8 cellular contexts compared by ENCODE assay signal in genomic region chr22:26679003-26679629, GRCh38. TPM values are rescaled to one million over a fixed set of nuclear protein-coding genes. Genes with fewer than 3 reads are reported as not detected.
A peak's percentile ranks its signal among the peaks of the same experiment; 100 is the strongest.
DNase-seq lines count a peak whose midpoint lies in the region; ATAC-seq and FAIRE-seq lines count a peak whose summit lies in the region.

No MANE protein-coding gene starts in this region.

- ATAC-seq in activated CD4-positive, CD25-positive, alpha-beta regulatory T cell treated with anti-CD3 and anti-CD28 coated beads, Interleukin-2, amount 50 U/mL, for 24 hours: peak; percentile 67 to 79
- ATAC-seq in central memory CD8-positive, alpha-beta T cell (replicated peaks; ENCODE audit: extremely low read depth, poor library complexity, severe bottlenecking): no peak
- ATAC-seq in left colon (peak; percentile 85), GM21529 (IDR thresholded peaks at IDR 0.05; ENCODE audit: unreplicated experiment) (no peak)

- peak; percentile 89 for FAIRE-seq in GM18507 (lab: Jason Lieb, UNC)

- no peak overlapping the region for H3K4me3 Mint-ChIP-seq in central memory CD8-positive, alpha-beta T cell

- H3K9me3 Mint-ChIP-seq in central memory CD8-positive, alpha-beta T cell: no peaks in the 10 kb centered on the region

- peak overlapping the region; percentile 73 for H3K27ac Mint-ChIP-seq in central memory CD8-positive, alpha-beta T cell (ENCODE audit: low read depth)

- peaks cover 69% of the 10 kb centered on the region for H3K4me1 Mint-ChIP-seq in central memory CD8-positive, alpha-beta T cell

- intact Hi-C loops in left colon (cut with DNase I, micrococcal nuclease): no loop called here

- peak; percentile 85 for DNase-seq in AG08395 (ENCODE audit: low spot score)
- DNase-seq in GM18507 (ENCODE audit: extremely low spot score, insufficient read length, low read depth): peak; percentile 62
- DNase-seq in NCI-H2227 (lab: John Stamatoyannopoulos, UW; ENCODE audit: unreplicated experiment): peak; percentile 76
- DNase-seq in central memory CD8-positive, alpha-beta T cell (ENCODE audit: low spot score in 2 of 2): peak; percentile 47 to 59
- DNase-seq in left colon: peak in 1 of 2 donors; percentile 69
- DNase-seq in stimulated activated CD4-positive, alpha-beta T cell treated with anti-CD3 and anti-CD28 coated beads, Interleukin-4, amount 100 ng/mL, for 4 hours: peak; percentile 57 to 65

- H3K36me3 Mint-ChIP-seq in central memory CD8-positive, alpha-beta T cell (ENCODE audit: insufficient read depth): peaks cover 25% of the 10 kb centered on the region

- H3K27me3 Mint-ChIP-seq in central memory CD8-positive, alpha-beta T cell: no peaks in the 10 kb centered on the region

RNA-seq across cellular contexts. Expression of gene MIAT, which starts 21.7 kb away (rescaled TPM):
- total RNA-seq in left colon: 1 to 10 TPM; 2.2 to 2.9 TPM

RNA-seq across cellular contexts. Expression of gene CRYBA4, which starts 57.4 kb away (rescaled TPM):
- total RNA-seq in left colon: not detected

Comparison
In these comparisons a context has a peak if more than half of its experiments do, and no peak if none do; other contexts are left out.
1. ATAC-seq: peak in activated CD4-positive, CD25-positive, alpha-beta regulatory T cell treated with anti-CD3 and anti-CD28 coated beads, Interleukin-2, amount 50 U/mL, for 24 hours (2 of 2) and left colon (single experiment); none in central memory CD8-positive, alpha-beta T cell (single experiment) and GM21529 (single experiment).